10 cellular contexts compared by ENCODE assay signal in genomic region chr7:135161669-135162068, GRCh38. TPM values are rescaled to one million over a fixed set of nuclear protein-coding genes. Genes with fewer than 3 reads are reported as not detected.
DNase-seq lines count a peak whose midpoint lies in the region; ATAC-seq and TF ChIP-seq lines count a peak whose summit lies in the region.
"Had no signal": no experiment of that assay in that cellular context is flagged by ENCODE, and none has a peak within 500 bp of the region (broad histone marks: within the 10 kb centered on the region; RNA-seq: fewer than 3 reads in every experiment).

No MANE protein-coding gene starts in this region.

- H4K20me1 ChIP-seq in IMR-90 (ENCODE audit: insufficient read depth, low read length) = no peaks in the 10 kb centered on the region

- TF ChIP-seq CTCF in CD14-positive monocyte (IDR thresholded peaks at IDR 0.05) (no peak), IMR-90 (conservative IDR thresholded peaks at IDR 0.05; ENCODE audit: low read depth, low read length) (no peak), neutrophil (IDR thresholded peaks at IDR 0.05) (no peak), progenitor cell of endocrine pancreas (IDR thresholded peaks at IDR 0.05; ENCODE audit: unreplicated experiment) (no peak)

- H3K9me3 ChIP-seq in IMR-90 (ENCODE audit: control insufficient read depth, insufficient read depth, low read length) = no peaks in the 10 kb centered on the region
- H3K9me3 ChIP-seq in neutrophil = no peaks in the 10 kb centered on the region

- CTCF ChIA-PET in IMR-90 (lab: Yijun Ruan, JAX) = interaction anchor here (1.0 kb wide), 1 partner anchor 9 kb away, joined by 3 read pairs; the partner anchor contains the start of gene CYREN

- in situ Hi-C loops in IMR-90 (cut with MboI; ENCODE audit: low sequenced_read_pairs) = loop anchor here (10.0 kb wide), 2 partner anchors 177 to 477 kb away; partner anchors contain the start of gene AGBL3

- peaks cover 61 to 70% of the 10 kb centered on the region in 2 donors for H3K36me3 Mint-ChIP-seq in CD14-positive monocyte
- peaks cover 51% of the 10 kb centered on the region for H3K36me3 Mint-ChIP-seq in effector memory CD8-positive, alpha-beta T cell (ENCODE audit: insufficient read depth)
- H3K36me3 Mint-ChIP-seq in progenitor cell of endocrine pancreas (ENCODE audit: insufficient read depth) = peaks cover 48% of the 10 kb centered on the region

- peak overlapping the region; percentile 78 to 95 (median 89) for H3K27ac Mint-ChIP-seq in CD14-positive monocyte
- peak overlapping the region; percentile 56 to 88 for H3K27ac Mint-ChIP-seq in effector memory CD8-positive, alpha-beta T cell
- H3K27ac Mint-ChIP-seq in progenitor cell of endocrine pancreas = no peak overlapping the region

- H4K5ac ChIP-seq in IMR-90 (ENCODE audit: low read depth, low read length) = no peak overlapping the region

- no peak overlapping the region for H2BK5ac ChIP-seq in IMR-90 (ENCODE audit: low read depth, low read length, poor library complexity, severe bottlenecking)

- H3K9me3 Mint-ChIP-seq in CD14-positive monocyte (peaks cover 6 to 14% (median 11%) of the 10 kb centered on the region in 7 donors), progenitor cell of endocrine pancreas (ENCODE audit: low read depth) (peaks cover 16% of the 10 kb centered on the region)
- H3K9me3 Mint-ChIP-seq in effector memory CD8-positive, alpha-beta T cell = peaks cover 0 to 5% of the 10 kb centered on the region in 2 donors

- no peak overlapping the region for H4K91ac ChIP-seq in IMR-90 (ENCODE audit: insufficient read depth, low read depth, low read length)

- H3K9me1 ChIP-seq in IMR-90 (ENCODE audit: insufficient read depth, low read length) = peaks cover 4% of the 10 kb centered on the region

- H3K4me3 Mint-ChIP-seq in CD14-positive monocyte (peak overlapping the region in 1 of 2 donors; percentile 51), progenitor cell of endocrine pancreas (ENCODE audit: low read depth) (no peak overlapping the region)
- H3K4me3 Mint-ChIP-seq in effector memory CD8-positive, alpha-beta T cell = peak overlapping the region in 1 of 2 donors; percentile 42

- H3K9ac ChIP-seq in IMR-90 (ENCODE audit: low read depth, low read length) = no peak overlapping the region

- H3K56ac ChIP-seq in IMR-90 (ENCODE audit: extremely low read depth, insufficient read depth, low read length) = no peak overlapping the region

- H2BK15ac ChIP-seq in IMR-90 (ENCODE audit: low read depth, low read length) = 0 out of 3 replicates have a peak overlapping the region, but pooled peaks have one; percentile 2

- BruUV-seq in IMR-90 (replicated peaks; lab: Mats Ljungman, UMichigan) = no TSS peak

- H3K18ac ChIP-seq in IMR-90 (ENCODE audit: low read depth, low read length) = no peak overlapping the region

- no peak overlapping the region for H3K4me2 ChIP-seq in IMR-90 (ENCODE audit: low read depth, low read length)

- H3K4me1 Mint-ChIP-seq in CD14-positive monocyte (peaks cover 54% of the 10 kb centered on the region), progenitor cell of endocrine pancreas (ENCODE audit: low read depth) (peaks cover 19% of the 10 kb centered on the region)
- H3K4me1 Mint-ChIP-seq in effector memory CD8-positive, alpha-beta T cell (ENCODE audit: low read depth in 2 of 2) = peaks cover 54 to 61% of the 10 kb centered on the region in 2 donors

- H3K23ac ChIP-seq in IMR-90 (ENCODE audit: low read depth, low read length) = no peak overlapping the region

- no peak overlapping the region for H2BK20ac ChIP-seq in IMR-90 (ENCODE audit: low read depth, low read length)

- H3K4ac ChIP-seq in IMR-90 (ENCODE audit: low read depth, low read length) = no peak overlapping the region

- DNase-seq in CD14-positive monocyte (ENCODE audit: low spot score) (no peak), IMR-90 (no peak), progenitor cell of endocrine pancreas (ENCODE audit: low spot score, unreplicated experiment) (no peak), CD1c-positive myeloid dendritic cell (ENCODE audit: extremely low spot score) (no peak), ecto neural progenitor cell (ENCODE audit: low spot score) (no peak)
- DNase-seq in effector memory CD8-positive, alpha-beta T cell = no peak
- DNase-seq in stimulated activated CD4-positive, alpha-beta T cell treated with anti-CD3 and anti-CD28 coated beads, Interleukin-2, amount 100 ng/mL, for 24 hours = no peak
- DNase-seq: NCI-H69; stimulated activated CD4-positive, alpha-beta T cell treated with anti-CD3 and anti-CD28 coated beads, Interleukin-4, amount 100 ng/mL, for 24 hours had no signal

- H3K4me1 ChIP-seq in IMR-90 (ENCODE audit: control insufficient read depth, insufficient read depth, low read length) (peaks cover 16% of the 10 kb centered on the region), neutrophil (ENCODE audit: control insufficient read depth in 1 of 2, insufficient read depth in 1 of 2, low read depth in 1 of 2, low read length in 1 of 2) (peaks cover 50 to 85% of the 10 kb centered on the region in 2 experiments)

- POLR2A ChIA-PET in IMR-90 (lab: Charles Lee; ENCODE audit: unreplicated experiment) = no interaction called here

- intact Hi-C loops in CD14-positive monocyte (cut with micrococcal nuclease) = loop anchor here in 1 of 2 donors (10.0 kb wide), 1 partner anchor 47 kb away; no protein-coding TSS in a partner anchor
- intact Hi-C loops in IMR-90 (cut with micrococcal nuclease) = no loop called here

- H3K27ac ChIP-seq in IMR-90 (ENCODE audit: insufficient read depth, low read length) (no peak overlapping the region), neutrophil (peak overlapping the region; percentile 93)

- H3K79me1 ChIP-seq in IMR-90 (ENCODE audit: low read depth in 1 of 2, low read length in 2 of 2) = peaks cover 0 to 40% of the 10 kb centered on the region in 2 experiments; a peak in 3 of 4 replicates

- no peaks in the 10 kb centered on the region for H3K27me3 ChIP-seq in IMR-90 (ENCODE audit: control insufficient read depth, insufficient read depth, low read length)
- no peaks in the 10 kb centered on the region for H3K27me3 ChIP-seq in neutrophil

- H3K27me3 Mint-ChIP-seq in CD14-positive monocyte (ENCODE audit: low read depth in 3 of 3) (no peaks in the 10 kb centered on the region), progenitor cell of endocrine pancreas (no peaks in the 10 kb centered on the region)
- H3K27me3 Mint-ChIP-seq in effector memory CD8-positive, alpha-beta T cell = no peaks in the 10 kb centered on the region

- ATAC-seq in IMR-90 (ENCODE audit: low read depth) = no peak
- ATAC-seq in effector memory CD8-positive, alpha-beta T cell (replicated peaks) = no peak

- TF ChIP-seq RAD21 in IMR-90 (IDR thresholded peaks at IDR 0.05; ENCODE audit: low read length) = no peak

- H4K8ac ChIP-seq in IMR-90 (ENCODE audit: low read depth in 2 of 2, low read length in 2 of 2) = no peak overlapping the region; a peak in 1 of 4 replicates

- H3K36me3 ChIP-seq in IMR-90 (ENCODE audit: control insufficient read depth, insufficient read depth, low read length) (peaks cover 24% of the 10 kb centered on the region), neutrophil (peaks cover 68% of the 10 kb centered on the region)

- WGBS in IMR-90 (ENCODE audit: extremely low coverage in 2 of 2, insufficient read length in 1 of 2), 2 experiments = 75% methylated on average over 1 of the region's 6 CpGs; no CpG with 5 or more reads in 1 of the 2 experiments

- H2AK5ac ChIP-seq in IMR-90 (ENCODE audit: low read depth, low read length) = no peak overlapping the region

- no peak overlapping the region for H3K14ac ChIP-seq in IMR-90 (replicated peaks; ENCODE audit: low read depth, low read length)

- dilution Hi-C loops in IMR-90 (cut with HindIII; ENCODE audit: low sequenced_read_pairs, unreplicated experiment) = no loop called here

- no peak for TF ChIP-seq POLR2A in IMR-90 (IDR thresholded peaks at IDR 0.05; ENCODE audit: low read depth, low read length)

- no peak overlapping the region for H2AFZ ChIP-seq in IMR-90 (replicated peaks; ENCODE audit: low read length, poor library complexity)

- H3K4me3 ChIP-seq in IMR-90 (ENCODE audit: insufficient read depth, low read depth, low read length) (no peak overlapping the region), neutrophil (ENCODE audit: low read depth in 1 of 2, low read length in 1 of 2) (peak overlapping the region; percentile 44 to 48)

- H2AK9ac ChIP-seq in IMR-90 (replicated peaks; ENCODE audit: low read depth, low read length, poor library complexity) = no peak overlapping the region

- H2BK120ac ChIP-seq in IMR-90 (ENCODE audit: low read depth, low read length) = no peak overlapping the region

TF ChIP-seq in IMR-90, 13 proteins besides CTCF, POLR2A, EP300 and RAD21:
- no peak for TF ChIP-seq FOS (IDR thresholded peaks at IDR 0.05; ENCODE audit: low read depth, low read length)
- TF ChIP-seq CHD1 (IDR thresholded peaks at IDR 0.05; ENCODE audit: low read depth, low read length) = no peak
- TF ChIP-seq CEBPB (IDR thresholded peaks at IDR 0.05; ENCODE audit: low read depth, low read length) = no peak
- no peak for TF ChIP-seq NFE2L2 (IDR thresholded peaks at IDR 0.05; ENCODE audit: low read depth, low read length)
- no peak for TF ChIP-seq MXI1 (IDR thresholded peaks at IDR 0.05; ENCODE audit: borderline replicate concordance, low read depth, low read length)
- TF ChIP-seq MAZ (IDR thresholded peaks at IDR 0.05; ENCODE audit: borderline replicate concordance, low read depth, low read length) = no peak
- no peak for TF ChIP-seq RCOR1 (IDR thresholded peaks at IDR 0.05; ENCODE audit: insufficient replicate concordance, low read length)
- TF ChIP-seq MAFK (IDR thresholded peaks at IDR 0.05; ENCODE audit: low read depth, low read length) = no peak

RNA-seq across cellular contexts. Expression of gene CYREN, which starts 8.8 kb away (rescaled TPM):
- polyA plus RNA-seq in CD14-positive monocyte (10 to 100 TPM; 40.1 to 47.4 TPM), IMR-90 (2012; rRNA removed) (24.2 and 29.2 TPM in 2 replicates)
- total RNA-seq in IMR-90 (2012; rRNA removed) (26.5 and 33.1 TPM in 2 replicates), progenitor cell of endocrine pancreas (73.8 and 76.1 TPM in 2 replicates)
- polyA plus RNA-seq in IMR-90 (2012; cell fraction: cytosol; rRNA removed) = 20.1 and 21.8 TPM in 2 replicates
- 13.8 and 18.6 TPM in 2 replicates for polyA plus RNA-seq in IMR-90 (2012; cell fraction: nucleus; rRNA removed; ENCODE audit: low replicate concordance)

RNA-seq across cellular contexts. Expression of gene TMEM140, which starts 13.8 kb away (rescaled TPM):
- 10 to 100 TPM; 10.6 to 14.7 TPM for polyA plus RNA-seq in CD14-positive monocyte
- 0.28 and 0.72 TPM in 2 replicates for total RNA-seq in IMR-90 (2012; rRNA removed)
- 0.23 and 0.24 TPM in 2 replicates for polyA plus RNA-seq in IMR-90 (2012; rRNA removed)
- 0.16 and 0.56 TPM in 2 replicates for polyA plus RNA-seq in IMR-90 (2012; cell fraction: cytosol; rRNA removed)
- 0.14 and 0.44 TPM in 2 replicates for polyA plus RNA-seq in IMR-90 (2012; cell fraction: nucleus; rRNA removed; ENCODE audit: low replicate concordance)
- total RNA-seq in progenitor cell of endocrine pancreas = 0.14 TPM in 1 of 2 replicates, not detected in the other

RNA-seq across cellular contexts. Expression of gene WDR91, which starts 49.7 kb away (rescaled TPM):
- 1 to 10 TPM; 2.5 to 3.9 TPM for polyA plus RNA-seq in CD14-positive monocyte
- 5.2 and 6.4 TPM in 2 replicates for total RNA-seq in IMR-90 (2012; rRNA removed)
- polyA plus RNA-seq in IMR-90 (2012; rRNA removed) = 10.3 and 10.6 TPM in 2 replicates
- 4.0 and 5.4 TPM in 2 replicates for polyA plus RNA-seq in IMR-90 (2012; cell fraction: cytosol; rRNA removed)
- 33.6 and 39.3 TPM in 2 replicates for polyA plus RNA-seq in IMR-90 (2012; cell fraction: nucleus; rRNA removed; ENCODE audit: low replicate concordance)
- total RNA-seq in progenitor cell of endocrine pancreas = 15.7 and 23.1 TPM in 2 replicates
